In genomic region chr13:94233401-94233800, GRCh38 we compare ENCODE assay signal across 11 cellular contexts.
A peak's percentile ranks its signal among the peaks of the same experiment; 100 is the strongest.
DNase-seq lines count a peak whose midpoint lies in the region; ATAC-seq lines count a peak whose summit lies in the region.
"Had no signal": no experiment of that assay in that cellular context is flagged by ENCODE, and none has a peak within 500 bp of the region (broad histone marks: within the 10 kb centered on the region; RNA-seq: fewer than 3 reads in every experiment).

No MANE protein-coding gene starts in this region.

- H3F3A ChIP-seq in GM23248 (ENCODE audit: insufficient read depth): peaks cover under 1% of the 10 kb centered on the region; the same call in 1 of the 2 replicates

- ATAC-seq in sciatic nerve (peak; percentile 68), HG02970 (IDR thresholded peaks at IDR 0.05; ENCODE audit: low FRiP score, unreplicated experiment) (no peak), GM18873 (IDR thresholded peaks at IDR 0.05; ENCODE audit: low FRiP score, unreplicated experiment) (no peak), GM19324 (IDR thresholded peaks at IDR 0.05; ENCODE audit: low FRiP score, unreplicated experiment) (no peak)
- ATAC-seq: effector memory CD8-positive, alpha-beta T cell had no signal

- H3K36me3 ChIP-seq in GM23248 (ENCODE audit: low read depth): no peaks in the 10 kb centered on the region

- H3K4me1 ChIP-seq in GM23248 (ENCODE audit: insufficient read depth): peaks cover 20% of the 10 kb centered on the region

- no peaks in the 10 kb centered on the region for H3K9me2 ChIP-seq in GM23248 (ENCODE audit: insufficient read depth)

- H3K9ac ChIP-seq in GM23248: peak overlapping the region; percentile 51
- H3K9ac ChIP-seq: KMS-11 had no signal

- DNase-seq in GM23248 (peak; percentile 94), SW480 (ENCODE audit: low spot score) (peak; percentile 38), globus pallidus (ENCODE audit: low spot score) (peak; percentile 68), sciatic nerve (ENCODE audit: low spot score) (no peak)
- DNase-seq in stimulated activated CD8-positive, alpha-beta memory T cell treated with anti-CD3 and anti-CD28 coated beads, Interleukin-4, amount 100 ng/mL, for 48 hours: no peak
- DNase-seq: effector memory CD8-positive, alpha-beta T cell; GOT3 had no signal

- in situ Hi-C loops in GM23248 (cut with MboI): no loop called here

- 1% methylated on average over 5 of the region's 5 CpGs for WGBS in GM23248 (ENCODE audit: low coverage in 1 of 2, low lambda C conversion rate in 2 of 2, missing lambda C conversion rate in 2 of 2), 2 experiments

- H4K20me1 ChIP-seq in GM23248 (ENCODE audit: insufficient read depth): no peaks in the 10 kb centered on the region

- H3K4me2 ChIP-seq in GM23248 (ENCODE audit: unreplicated experiment): peak overlapping the region; percentile 52
- H3K4me2 ChIP-seq: KMS-11 had no signal

- H2AFZ ChIP-seq in GM23248: peak overlapping the region; percentile 40

- intact Hi-C loops in sciatic nerve (cut with DNase I): no loop called here

- H3K9me3 ChIP-seq in GM23248 (ENCODE audit: low read depth): no peaks in the 10 kb centered on the region

- H3K4me3 ChIP-seq in GM23248: peak overlapping the region; percentile 40

- H3K27me3 ChIP-seq in GM23248 (replicated peaks; ENCODE audit: insufficient read depth): no peaks in the 10 kb centered on the region

- H3K27ac ChIP-seq in GM23248: peak overlapping the region; percentile 52
- H3K27ac ChIP-seq: KMS-11 had no signal

- H3K79me2 ChIP-seq in GM23248 (ENCODE audit: insufficient read depth): no peaks in the 10 kb centered on the region

Comparison
In these comparisons a context has a peak if more than half of its experiments do, and no peak if none do; other contexts are left out.
1. DNase-seq: peak in GM23248 (single experiment), SW480 (single experiment) and globus pallidus (single experiment); none in sciatic nerve (single experiment) and stimulated activated CD8-positive, alpha-beta memory T cell treated with anti-CD3 and anti-CD28 coated beads, Interleukin-4, amount 100 ng/mL, for 48 hours (single experiment).